ENCODE assay signal across 17 cellular contexts in the genomic region with DNA sequence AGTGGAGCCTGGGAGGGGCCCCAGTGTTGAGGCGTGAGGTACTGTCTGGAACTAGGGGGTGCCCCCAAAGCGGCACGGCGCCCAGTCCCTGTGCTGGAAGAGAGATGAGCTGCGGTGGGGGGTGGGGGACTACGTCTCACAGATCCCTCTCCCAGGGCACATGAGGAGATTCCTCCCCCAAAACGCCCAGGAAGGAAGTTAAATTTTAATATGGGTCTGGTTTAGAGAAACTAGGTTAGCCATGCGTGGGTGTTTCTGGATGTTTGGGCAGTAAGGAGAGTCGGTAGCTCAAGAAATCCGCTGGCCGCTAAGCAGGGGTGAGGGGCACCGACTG.
"Had no signal": no experiment of that assay in that cellular context is flagged by ENCODE, and none has a peak within 500 bp of the region (broad histone marks: within the 10 kb centered on the region; RNA-seq: fewer than 3 reads in every experiment).

No MANE protein-coding gene starts in this region.

- H3K4me3 Mint-ChIP-seq: neural progenitor cell had no signal

- H3K4me1 ChIP-seq: parathyroid adenoma had no signal

- H3K4me3 ChIP-seq: adrenal gland, neural progenitor cell, skin epidermis had no signal

- H3K27ac ChIP-seq: adrenal gland, neural progenitor cell, parathyroid adenoma, skin epidermis had no signal

- H3K36me3 ChIP-seq: adrenal gland, neural progenitor cell had no signal

- H2AFZ ChIP-seq: neural progenitor cell, parathyroid adenoma had no signal

- DNase-seq: activated CD4-positive, alpha-beta T cell treated with anti-CD3 and anti-CD28 coated beads for 48 hours; activated CD8-positive, alpha-beta memory T cell treated with anti-CD3 and anti-CD28 coated beads for 24 hours; activated naive CD4-positive, alpha-beta T cell treated with anti-CD3 and anti-CD28 coated beads, Interleukin-2, amount 50 U/mL, for 16 hours; activated T-cell treated with anti-CD3 and anti-CD28 coated beads for 4 hours; adrenal gland; cortex of kidney; effector memory CD4-positive, alpha-beta T cell; erythroblast; left ventricle myocardium superior; retina; stimulated activated naive CD4-positive, alpha-beta T cell; T-helper 1 cell; trophoblast cell had no signal

- H3K4me2 ChIP-seq: neural progenitor cell had no signal

- H3K9me3 Mint-ChIP-seq: activated T-helper 2 cell treated with anti-CD3 and anti-CD28 coated beads, Interferon-gamma antibody, Interleukin-2, Interleukin-4, amounts not matched to agents 10 μg/mL and 5 μg/mL and 100 μg/mL, durations not matched to agents 14 hours and 24 hours and 36 hours; neural progenitor cell had no signal

- H3K9me3 ChIP-seq: adrenal gland had no signal

- H3K27ac Mint-ChIP-seq: activated T-helper 2 cell treated with anti-CD3 and anti-CD28 coated beads, Interferon-gamma antibody, Interleukin-2, Interleukin-4, amounts not matched to agents 10 μg/mL and 5 μg/mL and 100 μg/mL, durations not matched to agents 14 hours and 24 hours and 36 hours; neural progenitor cell had no signal

- H3K9ac ChIP-seq: neural progenitor cell, parathyroid adenoma had no signal

- H3K27me3 ChIP-seq: adrenal gland, neural progenitor cell had no signal
